ENCODE assay signal across 1 cellular context in genomic region chr11:18010977-18011586, GRCh38.
TF ChIP-seq lines count a peak whose summit lies in the region.

No MANE protein-coding gene starts in this region.

TF ChIP-seq in GM23338, 12 proteins besides CTCF, POLR2A, EP300 and RAD21 (continued from another document):
- TF ChIP-seq ZNF462 (CRISPR knock-in tag; IDR thresholded peaks at IDR 0.05) (no peak), STAT1 (IDR thresholded peaks at IDR 0.05; ENCODE audit: unreplicated experiment) (no peak)
- TF ChIP-seq, protein P1, sequence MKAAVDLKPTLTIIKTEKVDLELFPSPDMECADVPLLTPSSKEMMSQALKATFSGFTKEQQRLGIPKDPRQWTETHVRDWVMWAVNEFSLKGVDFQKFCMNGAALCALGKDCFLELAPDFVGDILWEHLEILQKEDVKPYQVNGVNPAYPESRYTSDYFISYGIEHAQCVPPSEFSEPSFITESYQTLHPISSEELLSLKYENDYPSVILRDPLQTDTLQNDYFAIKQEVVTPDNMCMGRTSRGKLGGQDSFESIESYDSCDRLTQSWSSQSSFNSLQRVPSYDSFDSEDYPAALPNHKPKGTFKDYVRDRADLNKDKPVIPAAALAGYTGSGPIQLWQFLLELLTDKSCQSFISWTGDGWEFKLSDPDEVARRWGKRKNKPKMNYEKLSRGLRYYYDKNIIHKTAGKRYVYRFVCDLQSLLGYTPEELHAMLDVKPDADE (IDR thresholded peaks at IDR 0.05) = no peak
